ENCODE assay signal across 2 cellular contexts in genomic region chr1:20398744-20399143, GRCh38.
TF ChIP-seq lines count a peak whose summit lies in the region.

No MANE protein-coding gene starts in this region.

TF ChIP-seq in HEK293, 187 proteins besides CTCF, POLR2A, EP300 and RAD21:
- TF ChIP-seq ZNF571 (tag by site-specific recombination; IDR thresholded peaks at IDR 0.05) = no peak
- TF ChIP-seq ZFP3 (tag by site-specific recombination; IDR thresholded peaks at IDR 0.05; ENCODE audit: low read depth) = peak; percentile 88
TF ChIP-seq in HEK293: peak in this region for 1.

TF ChIP-seq in H1, 55 proteins besides CTCF, POLR2A, EP300 and RAD21:
- TF ChIP-seq RNF2 (IDR thresholded peaks at IDR 0.05; ENCODE audit: borderline replicate concordance, low read depth, low read length, missing control alignments, poor library complexity, severe bottlenecking) (no peak), GABPA (IDR thresholded peaks at IDR 0.05; ENCODE audit: borderline replicate concordance, insufficient read depth, low read length) (no peak), EGR1 (IDR thresholded peaks at IDR 0.05; ENCODE audit: borderline replicate concordance, low read depth, low read length) (no peak), NANOG (IDR thresholded peaks at IDR 0.05; ENCODE audit: insufficient read depth, low read depth, low read length, poor library complexity, severe bottlenecking) (no peak), ASH2L (IDR thresholded peaks at IDR 0.05; ENCODE audit: low read length) (no peak), POU5F1 (IDR thresholded peaks at IDR 0.05; ENCODE audit: low read depth, low read length) (no peak), SIRT6 (IDR thresholded peaks at IDR 0.05; ENCODE audit: low read length) (no peak), SP2 (IDR thresholded peaks at IDR 0.05; ENCODE audit: low read length) (no peak), CTBP2 (IDR thresholded peaks at IDR 0.05; ENCODE audit: borderline replicate concordance, insufficient read depth, insufficient read length, low read length) (no peak), YY1 (IDR thresholded peaks at IDR 0.05; ENCODE audit: low read depth, low read length) (no peak), CBX5 (IDR thresholded peaks at IDR 0.05; ENCODE audit: low read depth, low read length) (no peak), CHD7 (IDR thresholded peaks at IDR 0.05; ENCODE audit: insufficient replicate concordance, low read length) (no peak), NRF1 (IDR thresholded peaks at IDR 0.05; ENCODE audit: low read depth, low read length) (no peak), RFX5 (IDR thresholded peaks at IDR 0.05; ENCODE audit: borderline replicate concordance, low read depth, low read length) (no peak), PHF8 (conservative IDR thresholded peaks at IDR 0.05; ENCODE audit: low read depth, low read length) (no peak), TBP (IDR thresholded peaks at IDR 0.05; ENCODE audit: low read depth, low read length) (no peak)
